26 cellular contexts compared by ENCODE assay signal in the genomic region with DNA sequence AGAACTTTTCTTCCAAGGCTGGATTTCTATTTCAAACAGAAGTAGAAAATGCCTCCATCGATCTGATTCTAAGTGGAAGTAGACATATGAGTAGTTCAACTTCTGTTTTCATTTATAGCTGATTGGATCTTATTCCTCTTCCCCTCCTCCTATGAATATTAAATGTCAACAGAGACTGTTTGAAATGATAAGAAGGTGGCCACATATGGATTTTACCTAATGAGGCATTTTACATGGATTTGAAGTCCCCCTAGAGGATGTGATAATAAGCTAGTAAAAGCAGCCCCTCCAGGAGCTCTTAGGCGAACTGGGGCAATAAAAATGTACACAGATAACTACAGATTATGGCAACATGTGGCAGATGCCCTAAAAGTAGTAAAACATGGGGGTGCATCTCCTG.
DNase-seq lines count a peak whose midpoint lies in the region; ATAC-seq, FAIRE-seq and TF ChIP-seq lines count a peak whose summit lies in the region.
"Had no signal": no experiment of that assay in that cellular context is flagged by ENCODE, and none has a peak within 500 bp of the region (broad histone marks: within the 10 kb centered on the region; RNA-seq: fewer than 3 reads in every experiment).

No MANE protein-coding gene starts in this region.

- no peak for TF ChIP-seq POLR2A in HepG2 (IDR thresholded peaks at IDR 0.05; ENCODE audit: insufficient read depth in 1 of 2, low read depth in 2 of 2, low read length in 2 of 2)
- no peak for TF ChIP-seq POLR2A in right lobe of liver (IDR thresholded peaks at IDR 0.05)

- peak; percentile 43; the same call in 2 of the 3 replicates for ATAC-seq in HepG2
- ATAC-seq in right lobe of liver = no peak
- no peak for ATAC-seq in GM21786 (IDR thresholded peaks at IDR 0.05; ENCODE audit: unreplicated experiment)
- ATAC-seq in activated CD4-positive, CD25-positive, alpha-beta regulatory T cell treated with anti-CD3 and anti-CD28 coated beads, Interleukin-2, amount 50 U/mL, for 24 hours = no peak
- ATAC-seq: A549 had no signal

- H3K4me3 ChIP-seq in HepG2 (replicated peaks in 1 of 3; ENCODE audit: insufficient read depth in 1 of 3, low read depth in 2 of 3, low read length in 3 of 3) (no peak overlapping the region), right lobe of liver (no peak overlapping the region), endodermal cell (ENCODE audit: low read length) (no peak overlapping the region)
- H3K4me3 ChIP-seq: A549; BLaER1 treated with 17β-estradiol and CSF1 and Interleukin-3, amounts not matched to agents 10 nM and 100 nM; HAP-1 had no signal

- no peak overlapping the region for H3K27ac Mint-ChIP-seq in endodermal cell
- H3K27ac Mint-ChIP-seq: CD14-positive monocyte; CD4-positive, alpha-beta T cell; CD8-positive, alpha-beta memory T cell had no signal

- 11% methylated on average over 2 of the region's 2 CpGs for WGBS in HepG2 (ENCODE audit: low lambda C conversion rate)
- 52% methylated on average over 2 of the region's 2 CpGs for WGBS in right lobe of liver (ENCODE audit: insufficient coverage, low coverage, low lambda C conversion rate, missing lambda C conversion rate)
- WGBS in endodermal cell (ENCODE audit: insufficient coverage in 1 of 2, insufficient read length in 1 of 2), 2 experiments = 0 to 40% methylated on average over 1 to 2 of the region's 2 CpGs

- no peaks in the 10 kb centered on the region for H3K79me2 ChIP-seq in HepG2 (ENCODE audit: insufficient read depth, low read length)

- H3K36me3 Mint-ChIP-seq in endodermal cell (ENCODE audit: low read depth) = no peaks in the 10 kb centered on the region
- H3K36me3 Mint-ChIP-seq: CD14-positive monocyte; CD8-positive, alpha-beta memory T cell had no signal

- peaks cover 2% of the 10 kb centered on the region for H3K4me1 Mint-ChIP-seq in endodermal cell
- H3K4me1 Mint-ChIP-seq: CD8-positive, alpha-beta memory T cell had no signal

- H3K4me1 ChIP-seq in HepG2 (ENCODE audit: insufficient read depth, low read length) (no peaks in the 10 kb centered on the region), right lobe of liver (no peaks in the 10 kb centered on the region), endodermal cell (ENCODE audit: control insufficient read depth, insufficient read depth, low read length) (no peaks in the 10 kb centered on the region)
- H3K4me1 ChIP-seq: A549; BE2C; BLaER1 treated with 17β-estradiol and CSF1 and Interleukin-3, amounts not matched to agents 10 nM and 100 nM; HAP-1 had no signal

- H3K27ac ChIP-seq in HepG2 (ENCODE audit: extremely low read length, insufficient read depth, low read length) (no peak overlapping the region), right lobe of liver (no peak overlapping the region), endodermal cell (ENCODE audit: low read depth, low read length) (no peak overlapping the region)
- H3K27ac ChIP-seq: A549; BLaER1 treated with 17β-estradiol and CSF1 and Interleukin-3, amounts not matched to agents 10 nM and 100 nM had no signal

- H3K27me3 ChIP-seq in HepG2 (ENCODE audit: control insufficient read depth in 1 of 2, insufficient read depth in 2 of 2, low read length in 2 of 2) (no peaks in the 10 kb centered on the region), right lobe of liver (no peaks in the 10 kb centered on the region), endodermal cell (ENCODE audit: control insufficient read depth, insufficient read depth, low read length, poor library complexity, severe bottlenecking) (no peaks in the 10 kb centered on the region)
- H3K27me3 ChIP-seq: BE2C; BLaER1 treated with 17β-estradiol and CSF1 and Interleukin-3, amounts not matched to agents 10 nM and 100 nM had no signal

- in situ Hi-C loops in HepG2 (cut with HindIII; ENCODE audit: extremely low pct_ligation_motif_present, low pct_unique_long_range_greater_than_20kb) = loop anchor here (10.0 kb wide), 1 partner anchor 128 kb away; no protein-coding TSS in a partner anchor

- no peaks in the 10 kb centered on the region for H3K9me3 ChIP-seq in HepG2 (ENCODE audit: low read length)
- no peaks in the 10 kb centered on the region for H3K9me3 ChIP-seq in right lobe of liver
- H3K9me3 ChIP-seq in endodermal cell (ENCODE audit: control insufficient read depth, low read length) = no peaks in the 10 kb centered on the region
- H3K9me3 ChIP-seq: A549; BE2C; BLaER1 treated with 17β-estradiol and CSF1 and Interleukin-3, amounts not matched to agents 10 nM and 100 nM; HAP-1 had no signal

- no peaks in the 10 kb centered on the region for H4K20me1 ChIP-seq in HepG2 (ENCODE audit: insufficient read depth, low read length)
- H4K20me1 ChIP-seq: BLaER1 treated with 17β-estradiol and CSF1 and Interleukin-3, amounts not matched to agents 10 nM and 100 nM had no signal

- TF ChIP-seq EP300 in HepG2 (IDR thresholded peaks at IDR 0.05; ENCODE audit: low read depth in 2 of 2, low read length in 2 of 2) (no peak), HepG2 (CRISPR knock-in tag; IDR thresholded peaks at IDR 0.05; ENCODE audit: borderline replicate concordance) (no peak)

- CTCF ChIA-PET in HepG2 (lab: Yijun Ruan, JAX; ENCODE audit: low intra/inter-chr PET ratio, low total read pairs) = interaction anchor here (0.8 kb wide), 1 partner anchor 77 kb away, joined by 3 read pairs; no protein-coding TSS in a partner anchor

- intact Hi-C loops in HepG2 (cut with micrococcal nuclease; ENCODE audit: unreplicated experiment) = loop anchor here (5.0 kb wide), 1 partner anchor 140 kb away; no protein-coding TSS in a partner anchor
- intact Hi-C loops in right lobe of liver (cut with DNase I) = no loop called here

- no peak for TF ChIP-seq RAD21 in HepG2 (CRISPR knock-in tag; IDR thresholded peaks at IDR 0.05)

- H3K9ac ChIP-seq in HepG2 (ENCODE audit: insufficient read depth, low read depth, low read length) = no peak overlapping the region
- H3K9ac ChIP-seq in endodermal cell (ENCODE audit: extremely low read depth, low read length, poor library complexity, severe bottlenecking) = no peak overlapping the region
- H3K9ac ChIP-seq: BLaER1 treated with 17β-estradiol and CSF1 and Interleukin-3, amounts not matched to agents 10 nM and 100 nM had no signal

- DNase-seq in HepG2 (ENCODE audit: low spot score) = no peak
- DNase-seq in right lobe of liver = no peak
- DNase-seq in NCI-H2171 treated with DMSO at 0.1 percent for 48 hours (lab: John Stamatoyannopoulos, UW) = peak; percentile 59
- peak; percentile 2 for DNase-seq in NCI-H69 (lab: John Stamatoyannopoulos, UW)
- DNase-seq in endodermal cell = no peak
- no peak for DNase-seq in OCI-M1 (lab: John Stamatoyannopoulos, UW)
- DNase-seq: 8988T; ACHN; AML-193; BE2C; CD4-positive, alpha-beta T cell; CD8-positive, alpha-beta memory T cell; DMS153; DND-41; GOT3 had no signal

- 0 out of 2 replicates have a peak, but pooled peaks have one; percentile 16 for TF ChIP-seq CTCF in HepG2 (CRISPR knock-in tag; IDR thresholded peaks at IDR 0.05)
- TF ChIP-seq CTCF in right lobe of liver (IDR thresholded peaks at IDR 0.05) = no peak
- TF ChIP-seq CTCF in endodermal cell (conservative IDR thresholded peaks at IDR 0.05) = peak; percentile 22

- FAIRE-seq in HepG2 (lab: Jason Lieb, UNC) = no peak
- FAIRE-seq: A549, D721Med, G401.6, GM12892, GM19239, H54 had no signal

- no peak overlapping the region for H3K4me3 Mint-ChIP-seq in endodermal cell
- H3K4me3 Mint-ChIP-seq: CD14-positive monocyte; CD4-positive, alpha-beta T cell; CD8-positive, alpha-beta memory T cell had no signal

- no peak overlapping the region for H2AFZ ChIP-seq in HepG2 (ENCODE audit: low read length)

- no peak overlapping the region for H3K4me2 ChIP-seq in HepG2 (ENCODE audit: low read depth, low read length)
- H3K4me2 ChIP-seq: A549; BLaER1 treated with 17β-estradiol and CSF1 and Interleukin-3, amounts not matched to agents 10 nM and 100 nM had no signal

- no TSS peak for BruUV-seq in HepG2 (replicated peaks; lab: Mats Ljungman, UMichigan)

- H3K36me3 ChIP-seq in HepG2 (replicated peaks in 1 of 2; ENCODE audit: control insufficient read depth in 1 of 2, insufficient read depth in 2 of 2, low read length in 2 of 2) (no peaks in the 10 kb centered on the region), right lobe of liver (no peaks in the 10 kb centered on the region), endodermal cell (ENCODE audit: control insufficient read depth, insufficient read depth, low read length) (no peaks in the 10 kb centered on the region)
- H3K36me3 ChIP-seq: BE2C; BLaER1 treated with 17β-estradiol and CSF1 and Interleukin-3, amounts not matched to agents 10 nM and 100 nM; HAP-1 had no signal

- no peaks in the 10 kb centered on the region for H3K27me3 Mint-ChIP-seq in endodermal cell (ENCODE audit: insufficient read depth)

- POLR2A ChIA-PET in HepG2 (lab: Yijun Ruan, JAX) = no interaction called here

- no peaks in the 10 kb centered on the region for H3K9me3 Mint-ChIP-seq in endodermal cell
- H3K9me3 Mint-ChIP-seq: CD4-positive, alpha-beta T cell; CD8-positive, alpha-beta memory T cell had no signal

TF ChIP-seq in HepG2, 621 proteins besides CTCF, POLR2A, EP300 and RAD21:
- no peak for TF ChIP-seq ZNF281 (CRISPR knock-in tag; IDR thresholded peaks at IDR 0.05; ENCODE audit: borderline replicate concordance)
- TF ChIP-seq STAG1 (CRISPR knock-in tag; IDR thresholded peaks at IDR 0.05) = peak; percentile 64
- no peak for TF ChIP-seq ZSCAN12 (CRISPR knock-in tag; IDR thresholded peaks at IDR 0.05)

Comparison
In these comparisons a context has a peak if more than half of its experiments do, and no peak if none do; other contexts are left out.
1. CTCF ChIP-seq: peak in HepG2 (single experiment) and endodermal cell (single experiment); none in right lobe of liver (0 of 4).
2. DNase-seq: peak in NCI-H2171 treated with DMSO at 0.1 percent for 48 hours (single experiment) and NCI-H69 (single experiment); none in HepG2 (single experiment), right lobe of liver (0 of 3), endodermal cell (single experiment) and OCI-M1 (single experiment).